In genomic region chr13:41132512-41133152, GRCh38 we compare ENCODE assay signal across 8 cellular contexts. TPM values are rescaled to one million over a fixed set of nuclear protein-coding genes. Genes with fewer than 3 reads are reported as not detected.
DNase-seq lines count a peak whose midpoint lies in the region; ATAC-seq, FAIRE-seq and TF ChIP-seq lines count a peak whose summit lies in the region.

Gene KBTBD6, minus strand, starts transcription at chr13:41132802. Its CDS starts 291 bp downstream, at chr13:41132511.

- H3K27me3 ChIP-seq in CD4-positive, alpha-beta T cell (ENCODE audit: control insufficient read depth, insufficient read depth, low read length) = no peaks in the 10 kb centered on the region
- H3K27me3 ChIP-seq in HepG2 (ENCODE audit: control insufficient read depth in 1 of 2, insufficient read depth in 2 of 2, low read length in 2 of 2) = no peaks in the 10 kb centered on the region

- CTCF ChIA-PET in CD4-positive, alpha-beta T cell (lab: Charles Lee) = interaction anchor here (1.0 kb wide), 1 partner anchor 61 kb away, joined by 3 read pairs; no protein-coding TSS in a partner anchor
- CTCF ChIA-PET in activated CD4-positive, alpha-beta memory T cell treated with anti-CD3 and anti-CD28 coated beads for 36 hours (lab: Charles Lee) = interaction anchor here (1.0 kb wide), 1 partner anchor 222 kb away, joined by 3 read pairs; no protein-coding TSS in a partner anchor
- CTCF ChIA-PET in HepG2 (lab: Yijun Ruan, JAX; ENCODE audit: low intra/inter-chr PET ratio, low total read pairs) = no interaction called here

- ATAC-seq in CD4-positive, alpha-beta T cell (ENCODE audit: poor library complexity) = peak; percentile 96
- ATAC-seq in GM19452 (IDR thresholded peaks at IDR 0.05; ENCODE audit: unreplicated experiment) (peak; percentile 96), HG03575 (IDR thresholded peaks at IDR 0.05; ENCODE audit: extremely low read depth, insufficient number of reproducible peaks, low FRiP score, unreplicated experiment) (peak; percentile 87), HepG2 (peak; percentile 98)

- POLR2A ChIA-PET in CD4-positive, alpha-beta T cell (lab: Charles Lee) = interaction anchor here (0.7 to 1.2 kb wide), 3 partner anchors 16 to 72 kb away, joined by 3 to 4 read pairs (median 3); partner anchors contain the start of gene KBTBD7
- POLR2A ChIA-PET in activated CD4-positive, alpha-beta memory T cell treated with anti-CD3 and anti-CD28 coated beads for 36 hours (lab: Charles Lee) = interaction anchor here (1.0 kb wide), 2 partner anchors 62 to 71 kb away, joined by 3 read pairs; partner anchors contain the start of genes KBTBD7 and WBP4
- POLR2A ChIA-PET in HepG2 (lab: Yijun Ruan, JAX) = interaction anchor here (0.6 to 1.6 kb wide), 5 partner anchors 25 to 211 kb away, joined by 3 to 4 read pairs (median 3); partner anchors contain the start of gene KBTBD7

- peaks cover 54% of the 10 kb centered on the region for H3K4me1 Mint-ChIP-seq in CD4-positive, alpha-beta T cell (ENCODE audit: low read depth)
- peaks cover 43% of the 10 kb centered on the region for H3K4me1 Mint-ChIP-seq in activated CD4-positive, alpha-beta memory T cell treated with anti-CD3 and anti-CD28 coated beads for 36 hours (ENCODE audit: low read depth)

- H3K4me3 ChIP-seq in HepG2 (replicated peaks in 1 of 3; ENCODE audit: insufficient read depth in 1 of 3, low read depth in 2 of 3, low read length in 3 of 3) = peak within 1 kb of the TSS; percentile 76 to 89 (median 84)

- peaks cover 54% of the 10 kb centered on the region for H3K4me1 ChIP-seq in HepG2 (ENCODE audit: insufficient read depth, low read length)

- no peak for TF ChIP-seq CTCF in CD4-positive, alpha-beta T cell (IDR thresholded peaks at IDR 0.05)
- TF ChIP-seq CTCF in HepG2 (CRISPR knock-in tag; IDR thresholded peaks at IDR 0.05) = peak; percentile 23; the same call in 1 of the 2 replicates

- 0% methylated on average over 15 of the region's 45 CpGs for WGBS in HepG2 (ENCODE audit: low lambda C conversion rate)

- DNase-seq in CD4-positive, alpha-beta T cell = peak; percentile 81 to 90 (median 86)
- DNase-seq in NCI-H82 (lab: John Stamatoyannopoulos, UW) (peak; percentile 99), dermis microvascular lymphatic vessel endothelial cell (ENCODE audit: low read depth in 2 of 2) (peak; percentile 97 to 99), HepG2 (ENCODE audit: low spot score) (peak; percentile 97)
- peak; percentile 98 for DNase-seq in activated CD4-positive, alpha-beta memory T cell treated with anti-CD3 and anti-CD28 coated beads for 36 hours
- peak; percentile 91 for DNase-seq in stimulated activated CD4-positive, alpha-beta T cell treated with anti-CD3 and anti-CD28 coated beads, Interleukin-2, amount 100 ng/mL, for 48 hours

- H3K27ac ChIP-seq in CD4-positive, alpha-beta T cell (ENCODE audit: low read depth, low read length) = peak within 1 kb of the TSS; percentile 50
- H3K27ac ChIP-seq in HepG2 (ENCODE audit: extremely low read length, insufficient read depth, low read length) = peak within 1 kb of the TSS; percentile 66

- H3K4me2 ChIP-seq in HepG2 (ENCODE audit: low read depth, low read length) = peak within 1 kb of the TSS; percentile 98

- TF ChIP-seq POLR2A in HepG2 (IDR thresholded peaks at IDR 0.05; ENCODE audit: insufficient read depth in 1 of 2, low read depth in 2 of 2, low read length in 2 of 2) = peak; percentile 82 to 88

- peaks cover 23% of the 10 kb centered on the region for H3K36me3 Mint-ChIP-seq in CD4-positive, alpha-beta T cell (ENCODE audit: low read depth)
- H3K36me3 Mint-ChIP-seq in activated CD4-positive, alpha-beta memory T cell treated with anti-CD3 and anti-CD28 coated beads for 36 hours = peaks cover 4% of the 10 kb centered on the region

- no peaks in the 10 kb centered on the region for H3K9me3 Mint-ChIP-seq in CD4-positive, alpha-beta T cell
- H3K9me3 Mint-ChIP-seq in activated CD4-positive, alpha-beta memory T cell treated with anti-CD3 and anti-CD28 coated beads for 36 hours = no peaks in the 10 kb centered on the region

- FAIRE-seq in HepG2 (lab: Jason Lieb, UNC) = peak; percentile 85

- H3K27ac Mint-ChIP-seq in CD4-positive, alpha-beta T cell = peak within 1 kb of the TSS; percentile 86
- peak within 1 kb of the TSS; percentile 86 for H3K27ac Mint-ChIP-seq in activated CD4-positive, alpha-beta memory T cell treated with anti-CD3 and anti-CD28 coated beads for 36 hours

- in situ Hi-C loops in HepG2 (cut with HindIII; ENCODE audit: extremely low pct_ligation_motif_present, low pct_unique_long_range_greater_than_20kb) = loop anchor here (5.0 kb wide), 1 partner anchor 60 kb away; the partner anchor contains the start of gene KBTBD7

- no TSS peak for BruUV-seq in HepG2 (replicated peaks; lab: Mats Ljungman, UMichigan)

- no peaks in the 10 kb centered on the region for H3K36me3 ChIP-seq in HepG2 (replicated peaks in 1 of 2; ENCODE audit: control insufficient read depth in 1 of 2, insufficient read depth in 2 of 2, low read length in 2 of 2)

- H2AFZ ChIP-seq in HepG2 (ENCODE audit: low read length) = peak within 1 kb of the TSS; percentile 85

- no peaks in the 10 kb centered on the region for H3K9me3 ChIP-seq in CD4-positive, alpha-beta T cell (ENCODE audit: control insufficient read depth, low read length)
- no peaks in the 10 kb centered on the region for H3K9me3 ChIP-seq in HepG2 (ENCODE audit: low read length)

- no peaks in the 10 kb centered on the region for H3K27me3 Mint-ChIP-seq in CD4-positive, alpha-beta T cell
- H3K27me3 Mint-ChIP-seq in activated CD4-positive, alpha-beta memory T cell treated with anti-CD3 and anti-CD28 coated beads for 36 hours = no peaks in the 10 kb centered on the region

- intact Hi-C loops in CD4-positive, alpha-beta T cell (cut with DNase I, micrococcal nuclease) = loop anchor here (1.0 to 10.0 kb wide), 7 partner anchors 58 to 210 kb away; partner anchors contain the start of genes KBTBD7 (in 2 of the 2), WBP4 (in 2 of the 2), MTRF1 (in 1 of the 2) and NAA16 (in 1 of the 2)
- intact Hi-C loops in activated CD4-positive, alpha-beta memory T cell treated with anti-CD3 and anti-CD28 coated beads for 36 hours (cut with micrococcal nuclease) = loop anchor here (1.0 to 5.0 kb wide), 7 partner anchors 45 to 355 kb away; partner anchors contain the start of genes KBTBD7, MTRF1, NAA16 and WBP4
- intact Hi-C loops in HepG2 (cut with micrococcal nuclease; ENCODE audit: unreplicated experiment) = loop anchor here (1.0 to 2.0 kb wide), 4 partner anchors 57 to 90 kb away; partner anchors contain the start of genes KBTBD7 and WBP4

- peaks cover 45% of the 10 kb centered on the region for H3K79me2 ChIP-seq in HepG2 (ENCODE audit: insufficient read depth, low read length)

- peak within 1 kb of the TSS; percentile 81 for H3K9ac ChIP-seq in HepG2 (ENCODE audit: insufficient read depth, low read depth, low read length)

- 0 out of 2 replicates have a peak, but pooled peaks have one; percentile 22 for TF ChIP-seq RAD21 in HepG2 (CRISPR knock-in tag; IDR thresholded peaks at IDR 0.05)

- peak in 1 of 2 experiments; percentile 46; a peak in 1 of 4 replicates for TF ChIP-seq EP300 in HepG2 (IDR thresholded peaks at IDR 0.05; ENCODE audit: low read depth in 2 of 2, low read length in 2 of 2)
- 0 out of 2 replicates have a peak, but pooled peaks have one; percentile 27 for TF ChIP-seq EP300 in HepG2 (CRISPR knock-in tag; IDR thresholded peaks at IDR 0.05; ENCODE audit: borderline replicate concordance)

- H4K20me1 ChIP-seq in HepG2 (ENCODE audit: insufficient read depth, low read length) = no peaks in the 10 kb centered on the region; the same call in 1 of the 2 replicates

- peak within 1 kb of the TSS; percentile 96 for H3K4me3 Mint-ChIP-seq in CD4-positive, alpha-beta T cell
- H3K4me3 Mint-ChIP-seq in activated CD4-positive, alpha-beta memory T cell treated with anti-CD3 and anti-CD28 coated beads for 36 hours = peak within 1 kb of the TSS; percentile 92

TF ChIP-seq in HepG2, 621 proteins besides CTCF, POLR2A, EP300 and RAD21 (continues in another document):
- 0 out of 2 replicates have a peak, but pooled peaks have one; percentile 57 for TF ChIP-seq TOE1 (CRISPR knock-in tag; IDR thresholded peaks at IDR 0.05)
- TF ChIP-seq CENPBD1 (CRISPR knock-in tag; IDR thresholded peaks at IDR 0.05; ENCODE audit: borderline replicate concordance, low read depth) = no peak
- peak; percentile 55; the same call in 1 of the 2 replicates for TF ChIP-seq ZFX (CRISPR knock-in tag; IDR thresholded peaks at IDR 0.05; ENCODE audit: low read depth)
- TF ChIP-seq ZNF484 (CRISPR knock-in tag; IDR thresholded peaks at IDR 0.05; ENCODE audit: borderline replicate concordance, low read depth) = no peak
- peak; percentile 92 for TF ChIP-seq PHF20 (CRISPR knock-in tag; IDR thresholded peaks at IDR 0.05)

RNA-seq across cellular contexts. Expression of gene KBTBD6, which starts in this region (rescaled TPM):
- 1 to 10 TPM; 6.8 to 7.2 TPM for total RNA-seq in CD4-positive, alpha-beta T cell
- total RNA-seq in activated CD4-positive, alpha-beta memory T cell treated with anti-CD3 and anti-CD28 coated beads for 36 hours = 1 to 10 TPM; 3.6 to 4.2 TPM
- total RNA-seq in dermis microvascular lymphatic vessel endothelial cell = 7.7 and 8.5 TPM in 2 replicates
- total RNA-seq in HepG2 (2016; rRNA removed; fragmentation: Illumina TruSeq; extraction: Trizol) = 12.0 and 18.8 TPM in 2 replicates
- total RNA-seq in HepG2 (2016; cell fraction: cytosol; rRNA removed; fragmentation: Illumina TruSeq; extraction: Trizol; ENCODE audit: low read depth) = 1.2 and 1.4 TPM in 2 replicates
- total RNA-seq in HepG2 (2016; cell fraction: insoluble cytoplasmic fraction; rRNA removed; fragmentation: Illumina TruSeq; extraction: Trizol) = 12.7 and 18.0 TPM in 2 replicates
- total RNA-seq in HepG2 (2016; cell fraction: membrane; rRNA removed; fragmentation: Illumina TruSeq; extraction: Trizol) = 4.9 TPM in 2 replicates
- 7.5 and 7.7 TPM in 2 replicates for total RNA-seq in HepG2 (2016; cell fraction: nucleus; rRNA removed; fragmentation: Illumina TruSeq; extraction: Trizol)
- 4.1 and 4.4 TPM in 2 replicates for polyA plus RNA-seq in HepG2 (2011; rRNA removed)
- 2.9 and 3.7 TPM in 2 replicates for polyA plus RNA-seq in HepG2 (2011; cell fraction: cytosol; rRNA removed)
- polyA plus RNA-seq in HepG2 (2011; cell fraction: nucleus; rRNA removed) = 2.3 and 3.0 TPM in 2 replicates
- polyA plus RNA-seq in HepG2 (2012) = 5.1 and 5.6 TPM in 2 replicates
- polyA plus RNA-seq in HepG2 (2016; cell fraction: cytosol; fragmentation: Illumina TruSeq; extraction: Trizol; ENCODE audit: low read depth) = 0.51 and 0.53 TPM in 2 replicates
- polyA plus RNA-seq in HepG2 (2016; cell fraction: insoluble cytoplasmic fraction; fragmentation: Illumina TruSeq; extraction: Trizol; ENCODE audit: low read depth) = 10.7 and 11.9 TPM in 2 replicates
- polyA plus RNA-seq in HepG2 (2016; cell fraction: membrane; fragmentation: Illumina TruSeq; extraction: Trizol; ENCODE audit: low read depth) = 2.0 TPM in 2 replicates
- polyA plus RNA-seq in HepG2 (2016; cell fraction: nucleus; fragmentation: Illumina TruSeq; extraction: Trizol; ENCODE audit: insufficient read depth, low read depth) = 8.6 and 8.7 TPM in 2 replicates
- polyA minus RNA-seq in HepG2 (2011; rRNA and poly(A)+ RNA removed; ENCODE audit: low replicate concordance) = 16.0 and 35.1 TPM in 2 replicates
- polyA minus RNA-seq in HepG2 (2011; cell fraction: cytosol; rRNA and poly(A)+ RNA removed) = 7.6 and 8.2 TPM in 2 replicates
- polyA minus RNA-seq in HepG2 (2011; cell fraction: nucleus; rRNA and poly(A)+ RNA removed) = 4.9 and 5.1 TPM in 2 replicates

Comparison
In these comparisons a context has a peak if more than half of its experiments do, and no peak if none do; other contexts are left out.
1. Peak in every context shown above with its lines: DNase-seq, ATAC-seq, H3K4me3 ChIP-seq and H3K27ac ChIP-seq.